In the genomic region with DNA sequence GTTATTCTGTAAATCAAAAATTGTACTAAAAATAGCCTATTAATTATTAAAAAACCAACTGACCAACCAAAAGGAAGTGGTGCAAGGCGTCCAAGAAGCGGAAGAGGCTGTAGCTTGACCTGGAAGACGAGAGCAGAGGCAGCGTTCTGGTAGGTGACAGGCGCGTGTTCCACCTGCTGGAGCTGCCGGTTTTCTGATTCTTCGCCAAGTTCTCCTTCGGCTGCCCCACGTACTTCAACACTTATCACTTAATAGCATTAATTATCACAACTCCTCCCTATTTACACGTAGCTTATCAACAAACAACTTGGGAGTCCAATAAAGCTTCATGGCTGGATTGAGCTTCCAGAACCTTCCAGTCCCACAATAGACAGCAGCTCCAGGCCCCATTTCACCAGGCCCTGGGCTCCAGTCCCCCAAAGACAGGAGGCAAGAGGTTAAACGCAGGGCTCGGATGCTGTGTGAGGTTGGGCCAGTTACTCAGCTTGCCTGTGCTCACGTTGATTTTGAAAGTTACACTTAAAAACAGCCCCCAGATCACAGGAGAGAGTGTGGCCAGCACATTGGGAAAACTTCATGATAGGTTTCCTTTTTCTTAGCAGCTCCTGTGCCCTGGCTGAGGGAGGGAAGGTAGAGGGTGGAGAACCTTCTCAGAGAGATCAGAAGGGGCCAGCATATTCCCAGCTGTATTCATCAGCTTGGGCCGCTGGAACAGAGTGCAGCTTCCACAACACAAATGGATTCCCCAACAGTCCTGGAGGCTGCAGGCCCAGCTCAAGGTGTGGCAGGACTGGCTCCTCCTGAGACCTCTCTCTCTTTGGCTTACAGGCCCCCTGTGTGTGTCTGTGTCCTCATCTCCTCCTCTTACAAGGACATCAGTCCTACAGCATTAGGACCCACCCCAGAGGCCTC, we compare ENCODE assay signal across 24 cellular contexts. TPM values are rescaled to one million over a fixed set of nuclear protein-coding genes. Genes with fewer than 3 reads are reported as not detected.
A peak's percentile ranks its signal among the peaks of the same experiment; 100 is the strongest.
DNase-seq lines count a peak whose midpoint lies in the region; ATAC-seq and TF ChIP-seq lines count a peak whose summit lies in the region.
"Had no signal": no experiment of that assay in that cellular context is flagged by ENCODE, and none has a peak within 500 bp of the region (broad histone marks: within the 10 kb centered on the region; RNA-seq: fewer than 3 reads in every experiment).

No MANE protein-coding gene starts in this region.

- TF ChIP-seq CTCF in H9 (conservative IDR thresholded peaks at IDR 0.05) (no peak), omental fat pad (IDR thresholded peaks at IDR 0.05) (no peak), type B pancreatic cell (conservative IDR thresholded peaks at IDR 0.05) (no peak)

- H3K4me1 Mint-ChIP-seq in activated CD8-positive, alpha-beta memory T cell treated with anti-CD3 and anti-CD28 coated beads, Interleukin-2, amount 10 ng/mL, durations not matched to agents 7 days and 5 days = no peaks in the 10 kb centered on the region
- H3K4me1 Mint-ChIP-seq in H9 (peaks cover 6 to 10% of the 10 kb centered on the region in 2 experiments), type B pancreatic cell (ENCODE audit: unreplicated experiment) (peaks cover 10% of the 10 kb centered on the region)

- H3K4me2 ChIP-seq in H9 (ENCODE audit: insufficient read depth, insufficient read length, low read length) = no peak overlapping the region
- H3K4me2 ChIP-seq: BLaER1 treated with 17β-estradiol and CSF1 and Interleukin-3, amounts not matched to agents 10 nM and 100 nM; KMS-11 had no signal

- no peaks in the 10 kb centered on the region for H3K9me3 ChIP-seq in H9 (ENCODE audit: control insufficient read depth, low read depth, low read length)
- H3K9me3 ChIP-seq: BLaER1 treated with 17β-estradiol and CSF1 and Interleukin-3, amounts not matched to agents 10 nM and 100 nM; Peyer's patch; SJCRH30 had no signal

- H3K9me3 Mint-ChIP-seq in activated CD8-positive, alpha-beta memory T cell treated with anti-CD3 and anti-CD28 coated beads, Interleukin-2, amount 10 ng/mL, durations not matched to agents 7 days and 5 days (ENCODE audit: low read depth) = no peaks in the 10 kb centered on the region
- H3K9me3 Mint-ChIP-seq in H9 (peaks cover 12 to 14% of the 10 kb centered on the region in 2 experiments), type B pancreatic cell (peaks cover 4% of the 10 kb centered on the region)
- H3K9me3 Mint-ChIP-seq: CD8-positive, alpha-beta T cell had no signal

- no peak overlapping the region for H3K9ac ChIP-seq in H9 (ENCODE audit: extremely low read depth, insufficient read length, low read length)
- H3K9ac ChIP-seq: BLaER1 treated with 17β-estradiol and CSF1 and Interleukin-3, amounts not matched to agents 10 nM and 100 nM; KMS-11 had no signal

- no peak overlapping the region for H3K27ac Mint-ChIP-seq in activated CD8-positive, alpha-beta memory T cell treated with anti-CD3 and anti-CD28 coated beads, Interleukin-2, amount 10 ng/mL, durations not matched to agents 7 days and 5 days
- H3K27ac Mint-ChIP-seq in H9 (no peak overlapping the region), type B pancreatic cell (no peak overlapping the region)
- H3K27ac Mint-ChIP-seq: CD8-positive, alpha-beta T cell had no signal

- H4K91ac ChIP-seq in H9 (ENCODE audit: insufficient read length, low read depth, low read length) = no peak overlapping the region

- no peak overlapping the region for H3K56ac ChIP-seq in H9 (ENCODE audit: insufficient read length, low read depth, low read length)

- no peak overlapping the region for H2BK12ac ChIP-seq in H9 (ENCODE audit: insufficient read length, low read depth, low read length)

- peaks cover 10% of the 10 kb centered on the region for H3K27me3 Mint-ChIP-seq in activated CD8-positive, alpha-beta memory T cell treated with anti-CD3 and anti-CD28 coated beads, Interleukin-2, amount 10 ng/mL, durations not matched to agents 7 days and 5 days
- peaks cover 9% of the 10 kb centered on the region for H3K27me3 Mint-ChIP-seq in H9 (ENCODE audit: low read depth)
- H3K27me3 Mint-ChIP-seq in type B pancreatic cell = peaks cover 10% of the 10 kb centered on the region

- no peaks in the 10 kb centered on the region for H3K79me1 ChIP-seq in H9 (ENCODE audit: insufficient read depth, low read depth, low read length, poor library complexity, severe bottlenecking)

- CTCF ChIA-PET in activated CD8-positive, alpha-beta memory T cell treated with anti-CD3 and anti-CD28 coated beads, Interleukin-2, amount 10 ng/mL, durations not matched to agents 7 days and 5 days (lab: Charles Lee) = interaction anchor here (0.9 to 1.3 kb wide), 3 partner anchors 14 to 203 kb away, joined by 3 read pairs; no protein-coding TSS in a partner anchor

- H4K5ac ChIP-seq in H9 (ENCODE audit: insufficient read length, low read depth, low read length) = no peak overlapping the region

- H3K23ac ChIP-seq in H9 (ENCODE audit: insufficient read length, low read depth, low read length) = no peak overlapping the region

- H2BK5ac ChIP-seq in H9 (ENCODE audit: insufficient read length, low read length) = no peak overlapping the region

- H2AK5ac ChIP-seq in H9 (ENCODE audit: insufficient read length, low read length) = no peak overlapping the region

- no peak overlapping the region for H2AFZ ChIP-seq in H9 (ENCODE audit: low read length)

- no peak overlapping the region for H3K18ac ChIP-seq in H9 (ENCODE audit: insufficient read length, low read depth, low read length)

- H2BK120ac ChIP-seq in H9 (ENCODE audit: low read depth, low read length, poor library complexity, severe bottlenecking) = no peak overlapping the region

- H2BK20ac ChIP-seq in H9 (ENCODE audit: low read depth, low read length, poor library complexity, severe bottlenecking) = no peak overlapping the region

- no peak overlapping the region for H3T11ph ChIP-seq in H9 (ENCODE audit: low read length)

- H3K36me3 Mint-ChIP-seq in activated CD8-positive, alpha-beta memory T cell treated with anti-CD3 and anti-CD28 coated beads, Interleukin-2, amount 10 ng/mL, durations not matched to agents 7 days and 5 days = no peaks in the 10 kb centered on the region
- peaks cover 3 to 13% (median 6%) of the 10 kb centered on the region in 3 experiments; a peak in 6 of 7 replicates for H3K36me3 Mint-ChIP-seq in H9 (ENCODE audit: insufficient read depth in 1 of 3, low read depth in 3 of 3)
- no peaks in the 10 kb centered on the region for H3K36me3 Mint-ChIP-seq in type B pancreatic cell
- H3K36me3 Mint-ChIP-seq: CD8-positive, alpha-beta T cell had no signal

- H2BK15ac ChIP-seq in H9 (ENCODE audit: low read depth, low read length) = no peak overlapping the region

- no peaks in the 10 kb centered on the region for H3K79me2 ChIP-seq in H9 (ENCODE audit: insufficient read depth, low read length)

- no peak overlapping the region for H3K4ac ChIP-seq in H9 (ENCODE audit: low read depth, low read length)

- H3K4me1 ChIP-seq in H9 (ENCODE audit: insufficient read depth, low read length) = no peaks in the 10 kb centered on the region
- H3K4me1 ChIP-seq: Peyer's patch, SJCRH30 had no signal

- no peak overlapping the region for H3K4me3 Mint-ChIP-seq in activated CD8-positive, alpha-beta memory T cell treated with anti-CD3 and anti-CD28 coated beads, Interleukin-2, amount 10 ng/mL, durations not matched to agents 7 days and 5 days
- H3K4me3 Mint-ChIP-seq in H9 (no peak overlapping the region), type B pancreatic cell (no peak overlapping the region)
- H3K4me3 Mint-ChIP-seq: CD8-positive, alpha-beta T cell had no signal

- WGBS in H9 (ENCODE audit: extremely low coverage, insufficient read length, low lambda C conversion rate) = 100% methylated on average over 1 of the region's 15 CpGs

- H3K14ac ChIP-seq in H9 (ENCODE audit: insufficient read depth, low read length) = no peak overlapping the region; the same call in 1 of the 2 replicates

- peak; percentile 49 for DNase-seq in activated CD8-positive, alpha-beta memory T cell treated with anti-CD3 and anti-CD28 coated beads for 24 hours
- DNase-seq in activated CD8-positive, alpha-beta memory T cell treated with anti-CD3 and anti-CD28 coated beads, Interleukin-2, amount 10 ng/mL, durations not matched to agents 7 days and 5 days = no peak
- DNase-seq in H9 (peak; percentile 16), omental fat pad (ENCODE audit: low spot score) (peak; percentile 13), type B pancreatic cell (ENCODE audit: extremely low spot score, unreplicated experiment) (peak; percentile 43), EL (no peak), GDM1 (lab: John Stamatoyannopoulos, UW) (no peak)
- DNase-seq: 8988T; CD8-positive, alpha-beta T cell; DMS153; IMR-90; NCI-H1105; NCI-H146; NCI-H2029; NCI-H2171; NCI-H345; NCI-H524; NCI-H774; NK-92 treated with Interleukin-12 subunit alpha and Interleukin-12 subunit beta, amount 100 ng/mL, for 24 hours; SJCRH30 had no signal

- H3K27me3 ChIP-seq in H9 (ENCODE audit: insufficient read depth, low read length) = no peaks in the 10 kb centered on the region
- H3K27me3 ChIP-seq: Peyer's patch had no signal

- no peaks in the 10 kb centered on the region for H4K20me1 ChIP-seq in H9 (ENCODE audit: control insufficient read depth, insufficient read depth, insufficient read length)

- no peak overlapping the region for H3K27ac ChIP-seq in H9 (ENCODE audit: insufficient read length, low read depth, low read length)
- H3K27ac ChIP-seq: BLaER1 treated with 17β-estradiol and CSF1 and Interleukin-3, amounts not matched to agents 10 nM and 100 nM; KMS-11; Peyer's patch; SJCRH30 had no signal

- H3K23me2 ChIP-seq in H9 (ENCODE audit: insufficient read length, low read depth, low read length, poor library complexity, severe bottlenecking) = no peaks in the 10 kb centered on the region

- no peak for ATAC-seq in activated CD8-positive, alpha-beta memory T cell treated with anti-CD3 and anti-CD28 coated beads, Interleukin-2, amount 10 ng/mL, durations not matched to agents 7 days and 5 days
- ATAC-seq in omental fat pad (ENCODE audit: low FRiP score) = no peak
- ATAC-seq: CD8-positive, alpha-beta T cell had no signal

- no peak overlapping the region for H4K8ac ChIP-seq in H9 (replicated peaks; ENCODE audit: insufficient read length, low read depth, low read length)

RNA-seq across cellular contexts. Expression of gene FGF3, which starts 54.2 kb away (rescaled TPM):
- total RNA-seq in activated CD8-positive, alpha-beta memory T cell treated with anti-CD3 and anti-CD28 coated beads, Interleukin-2, amount 10 ng/mL, durations not matched to agents 7 days and 5 days = not detected
- total RNA-seq in H9 (2021) (not detected in 2 replicates), omental fat pad (not detected), type B pancreatic cell (ENCODE audit: low replicate concordance) (not detected in 2 replicates)
- total RNA-seq: CD8-positive, alpha-beta T cell; H1; IMR-90; Peyer's patch; SJCRH30 had no signal

Comparison
In these comparisons a context has a peak if more than half of its experiments do, and no peak if none do; other contexts are left out.
1. DNase-seq: peak in activated CD8-positive, alpha-beta memory T cell treated with anti-CD3 and anti-CD28 coated beads for 24 hours (single experiment), H9 (single experiment), omental fat pad (single experiment) and type B pancreatic cell (single experiment); none in activated CD8-positive, alpha-beta memory T cell treated with anti-CD3 and anti-CD28 coated beads, Interleukin-2, amount 10 ng/mL, durations not matched to agents 7 days and 5 days (single experiment), EL (single experiment) and GDM1 (single experiment).